ENCODE assay signal across 23 cellular contexts in the genomic region with DNA sequence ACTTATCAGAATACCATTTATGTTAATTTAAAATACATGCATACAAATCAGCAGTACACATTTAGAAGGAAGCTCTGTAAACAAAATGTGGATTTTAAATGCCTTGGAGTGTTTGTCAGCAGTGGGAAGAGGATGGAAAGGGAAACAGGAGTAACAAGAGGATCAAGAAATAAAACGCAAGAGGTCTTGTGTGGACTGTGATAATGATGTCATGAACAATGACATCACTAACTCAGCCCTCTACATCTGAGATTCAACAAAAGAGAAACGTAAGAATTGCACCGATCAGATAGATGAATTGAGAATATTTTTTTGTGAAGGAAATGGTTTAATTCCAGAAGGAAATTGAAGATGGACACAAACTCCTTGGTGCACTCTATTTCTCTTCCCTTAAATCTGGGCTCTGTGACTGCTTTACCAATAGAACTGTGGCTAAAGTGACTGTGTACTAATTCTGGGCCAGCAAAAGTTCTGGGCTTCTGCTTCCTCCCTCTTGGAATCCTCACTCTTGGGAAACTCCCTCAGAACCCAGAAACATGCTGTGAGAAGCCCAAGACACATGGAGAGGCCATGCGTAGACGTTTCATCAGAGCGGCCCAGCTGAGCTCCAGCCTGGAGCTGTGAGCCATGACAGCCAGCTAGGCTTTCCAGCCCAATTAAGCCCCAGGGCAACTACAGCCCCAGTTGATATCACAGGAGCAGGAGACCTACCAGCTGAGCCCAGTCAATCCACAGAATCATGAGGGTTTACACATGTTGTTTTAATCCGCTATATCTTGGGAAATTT. TPM values are rescaled to one million over a fixed set of nuclear protein-coding genes. Genes with fewer than 3 reads are reported as not detected.
DNase-seq lines count a peak whose midpoint lies in the region; ATAC-seq and TF ChIP-seq lines count a peak whose summit lies in the region.
"Had no signal": no experiment of that assay in that cellular context is flagged by ENCODE, and none has a peak within 500 bp of the region (broad histone marks: within the 10 kb centered on the region; RNA-seq: fewer than 3 reads in every experiment).

No MANE protein-coding gene starts in this region.

- DNase-seq in NCI-H146 (lab: John Stamatoyannopoulos, UW), result peak; percentile 4
- DNase-seq in NCI-H146 treated with DMSO at 0.1 percent for 48 hours (lab: John Stamatoyannopoulos, UW; ENCODE audit: unreplicated experiment), result no peak
- peak; percentile 13 for DNase-seq in epithelial cell of esophagus (ENCODE audit: low read depth)
- DNase-seq in right atrium auricular region (ENCODE audit: low spot score), result peak; percentile 61
- no peak for DNase-seq in upper lobe of right lung
- DNase-seq in NCI-H748 (lab: John Stamatoyannopoulos, UW; ENCODE audit: unreplicated experiment), result no peak
- no peak for DNase-seq in epidermal melanocyte (ENCODE audit: insufficient read length, low spot score)
- DNase-seq in T-helper 1 cell, result no peak
- DNase-seq: activated T-cell treated with anti-CD3 and anti-CD28 coated beads, Interleukin-2, amount 50 U/mL, for 1 hour; CD4-positive, alpha-beta memory T cell; dermis blood vessel endothelial cell; DMS79 treated with DMSO at 0.1 percent for 48 hours; erythroblast; hypothalamus; MG63; NCI-H1694; NCI-H345; NK-92 treated with Interleukin-12 subunit alpha and Interleukin-12 subunit beta, amount 100 ng/mL, for 24 hours; RPMI8226; stimulated activated naive B cell treated with anti-CD40 and anti-IgM and Interleukin-4, amounts not matched to agents 10 μg/mL and 1 μg/mL and 100 μg/mL, for 72 hours had no signal

- H3K4me3 ChIP-seq in epithelial cell of esophagus (ENCODE audit: low read length) (no peak overlapping the region), right atrium auricular region (no peak overlapping the region), upper lobe of right lung (no peak overlapping the region)
- H3K4me3 ChIP-seq: body of pancreas, MG63, tibial artery had no signal

- intact Hi-C loops in upper lobe of right lung (cut with DNase I), result no loop called here

- H3K27me3 ChIP-seq in right atrium auricular region, result no peaks in the 10 kb centered on the region
- H3K27me3 ChIP-seq in upper lobe of right lung, result no peaks in the 10 kb centered on the region
- H3K27me3 ChIP-seq: body of pancreas, MG63, tibial artery had no signal

- H3K36me3 ChIP-seq in right atrium auricular region (no peaks in the 10 kb centered on the region), upper lobe of right lung (no peaks in the 10 kb centered on the region)
- H3K36me3 ChIP-seq: MG63, tibial artery had no signal

- H3K9me3 ChIP-seq in right atrium auricular region (no peaks in the 10 kb centered on the region), upper lobe of right lung (no peaks in the 10 kb centered on the region)
- H3K9me3 ChIP-seq: body of pancreas, MG63, tibial artery had no signal

- ATAC-seq in upper lobe of right lung, result peak; percentile 77
- ATAC-seq: body of pancreas; stimulated activated naive B cell treated with anti-CD40 and anti-IgM and Interleukin-4, amounts not matched to agents 10 μg/mL and 1 μg/mL and 100 μg/mL, for 72 hours had no signal

- H3K4me1 ChIP-seq in right atrium auricular region (no peaks in the 10 kb centered on the region), upper lobe of right lung (no peaks in the 10 kb centered on the region)
- H3K4me1 ChIP-seq: body of pancreas, tibial artery had no signal

- H3K27ac ChIP-seq in right atrium auricular region (peak overlapping the region in 1 of 2 donors; percentile 18), upper lobe of right lung (no peak overlapping the region)
- H3K27ac ChIP-seq: 22Rv1, body of pancreas, tibial artery had no signal

- TF ChIP-seq CTCF in epithelial cell of esophagus (IDR thresholded peaks at IDR 0.05; ENCODE audit: insufficient read depth, low read depth, low read length, missing control alignments) (no peak), right atrium auricular region (IDR thresholded peaks at IDR 0.05) (no peak), upper lobe of right lung (IDR thresholded peaks at IDR 0.05) (no peak)

RNA-seq across cellular contexts. Expression of a gene that starts 43.9 kb away (rescaled TPM):
- total RNA-seq in right atrium auricular region (10 to 100 TPM; 11.2 to 13.8 TPM), upper lobe of right lung (30.1 TPM)

Comparison
In these comparisons a context has a peak if more than half of its experiments do, and no peak if none do; other contexts are left out.
1. DNase-seq: peak in NCI-H146 (single experiment), epithelial cell of esophagus (single experiment) and right atrium auricular region (single experiment); none in NCI-H146 treated with DMSO at 0.1 percent for 48 hours (single experiment), upper lobe of right lung (single experiment), NCI-H748 (single experiment), epidermal melanocyte (single experiment) and T-helper 1 cell (0 of 5).